ENCODE assay signal across 21 cellular contexts in the genomic region with DNA sequence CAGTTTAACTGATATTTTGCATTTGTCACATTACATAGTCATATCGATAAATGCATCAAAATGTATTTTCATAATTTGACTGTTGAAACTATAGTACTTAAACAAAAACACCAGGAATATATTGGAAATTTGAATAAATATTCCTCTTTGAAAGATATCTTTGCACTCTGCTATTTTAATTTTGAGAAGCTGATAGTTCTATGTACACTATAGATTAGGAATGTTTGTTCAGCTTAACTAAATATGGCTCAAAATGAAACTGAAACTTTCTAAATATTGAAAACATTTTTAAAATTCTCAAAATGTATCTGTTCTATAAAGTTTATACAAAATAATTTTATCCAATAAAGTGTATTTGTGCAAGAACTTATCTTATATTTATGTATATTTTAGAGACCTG.
A peak's percentile ranks its signal among the peaks of the same experiment; 100 is the strongest.
DNase-seq lines count a peak whose midpoint lies in the region; ATAC-seq, FAIRE-seq and TF ChIP-seq lines count a peak whose summit lies in the region.
"Had no signal": no experiment of that assay in that cellular context is flagged by ENCODE, and none has a peak within 500 bp of the region (broad histone marks: within the 10 kb centered on the region; RNA-seq: fewer than 3 reads in every experiment).

No MANE protein-coding gene starts in this region.

- H3K4me1 ChIP-seq in pancreas = peaks cover 0 to 12% (median 5%) of the 10 kb centered on the region in 3 donors
- H3K4me1 ChIP-seq: A549, Caco-2 had no signal

- no peaks in the 10 kb centered on the region for H3K9me3 ChIP-seq in pancreas
- H3K9me3 ChIP-seq: A549, Caco-2 had no signal

- intact Hi-C loops in pancreas (cut with DNase I) = no loop called here

- FAIRE-seq in frontal cortex (lab: Jason Lieb, UNC) (peak; percentile 28), pancreas (lab: Jason Lieb, UNC) (peak; percentile 41)
- FAIRE-seq: A549, D721Med, G401.6, GM12891, GM19239 had no signal

- no peak overlapping the region for H3K4me3 ChIP-seq in pancreas
- H3K4me3 ChIP-seq: A549; BLaER1 treated with 17β-estradiol and CSF1 and Interleukin-3, amounts not matched to agents 10 nM and 100 nM had no signal

- ATAC-seq in pancreas = peak in 2 of 4 donors; percentile 53 to 57
- ATAC-seq: A549; CD8-positive, alpha-beta T cell had no signal

- no peaks in the 10 kb centered on the region for H3K27me3 ChIP-seq in pancreas
- H3K27me3 ChIP-seq: BLaER1 treated with 17β-estradiol and CSF1 and Interleukin-3, amounts not matched to agents 10 nM and 100 nM had no signal

- WGBS in pancreas, 2 donors = 48 to 50% methylated on average over 1 of the region's 1 CpG

- DNase-seq in OCI-M1 (lab: John Stamatoyannopoulos, UW) = peak; percentile 34
- no peak for DNase-seq in frontal cortex (ENCODE audit: low spot score in 2 of 2)
- DNase-seq in pancreas = no peak
- no peak for DNase-seq in HCEC 1CT
- DNase-seq in NOMO-1 treated with dmso at 0.1 percent for 144 hours (lab: John Stamatoyannopoulos, UW; ENCODE audit: unreplicated experiment) = no peak
- no peak for DNase-seq in MV-4-11 (lab: John Stamatoyannopoulos, UW)
- DNase-seq: AML-193; Caco-2; Calu3; CD4-positive, alpha-beta T cell; CD8-positive, alpha-beta T cell; DMS79 treated with DMSO at 0.1 percent for 48 hours; GF-D8 had no signal

- no peak overlapping the region for H3K27ac ChIP-seq in pancreas
- H3K27ac ChIP-seq: 22Rv1; A549; BLaER1 treated with 17β-estradiol and CSF1 and Interleukin-3, amounts not matched to agents 10 nM and 100 nM; C4-2B had no signal

- TF ChIP-seq CTCF in pancreas (IDR thresholded peaks at IDR 0.05) = no peak

- H3K36me3 ChIP-seq in pancreas = no peaks in the 10 kb centered on the region
- H3K36me3 ChIP-seq: BLaER1 treated with 17β-estradiol and CSF1 and Interleukin-3, amounts not matched to agents 10 nM and 100 nM had no signal
